In the genomic region with DNA sequence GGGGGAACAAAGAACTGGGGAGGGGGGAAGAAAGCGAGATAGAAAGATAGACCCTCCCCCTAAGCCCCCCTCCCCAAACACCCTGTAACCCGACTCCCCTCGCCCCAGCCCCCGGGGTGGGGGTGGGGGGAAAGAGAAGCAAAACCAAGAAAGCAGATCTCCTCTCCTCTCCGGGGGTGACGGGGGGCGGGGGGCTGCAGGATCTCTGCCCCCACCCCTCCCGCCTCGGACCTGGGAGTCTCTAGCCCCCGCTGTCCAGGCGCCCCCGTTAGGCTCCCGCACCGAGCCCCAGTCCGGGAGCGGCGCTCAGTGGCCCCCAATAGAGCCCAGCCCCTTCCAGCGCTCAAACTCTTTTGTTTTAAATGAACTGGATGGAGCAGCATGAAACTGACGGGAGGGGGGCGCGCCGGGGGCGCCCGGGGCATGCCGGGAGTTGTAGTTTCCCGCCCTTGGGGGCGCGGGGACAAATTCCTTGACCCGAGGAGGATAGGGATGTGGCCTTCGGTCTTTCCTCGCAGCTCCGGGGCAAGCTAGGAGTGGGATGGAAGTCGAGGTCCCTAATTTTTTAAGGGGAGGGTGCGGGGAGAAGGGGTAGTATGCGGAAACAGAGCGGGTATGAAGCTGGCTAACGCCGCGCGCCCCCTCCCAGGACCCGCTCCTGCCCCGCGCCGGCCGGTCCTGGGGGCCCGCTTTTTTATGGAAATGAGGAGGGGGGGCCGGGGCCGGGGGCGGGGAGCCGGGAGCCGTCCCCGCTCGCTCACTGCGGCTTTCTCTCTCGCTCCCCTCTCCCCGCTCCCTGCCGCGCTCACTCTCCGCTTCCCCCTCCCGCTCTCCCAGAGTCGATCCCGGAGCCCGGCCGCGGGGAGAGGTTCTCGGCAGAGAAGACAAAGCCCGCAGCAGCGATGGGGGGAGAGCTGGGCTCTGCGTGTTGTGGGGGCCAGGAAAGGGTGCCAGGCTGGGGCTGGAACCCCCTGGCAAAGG, we compare ENCODE assay signal across 8 cellular contexts. TPM values are rescaled to one million over a fixed set of nuclear protein-coding genes. Genes with fewer than 3 reads are reported as not detected.
DNase-seq lines count a peak whose midpoint lies in the region; ATAC-seq and TF ChIP-seq lines count a peak whose summit lies in the region.

A gene with protein sequence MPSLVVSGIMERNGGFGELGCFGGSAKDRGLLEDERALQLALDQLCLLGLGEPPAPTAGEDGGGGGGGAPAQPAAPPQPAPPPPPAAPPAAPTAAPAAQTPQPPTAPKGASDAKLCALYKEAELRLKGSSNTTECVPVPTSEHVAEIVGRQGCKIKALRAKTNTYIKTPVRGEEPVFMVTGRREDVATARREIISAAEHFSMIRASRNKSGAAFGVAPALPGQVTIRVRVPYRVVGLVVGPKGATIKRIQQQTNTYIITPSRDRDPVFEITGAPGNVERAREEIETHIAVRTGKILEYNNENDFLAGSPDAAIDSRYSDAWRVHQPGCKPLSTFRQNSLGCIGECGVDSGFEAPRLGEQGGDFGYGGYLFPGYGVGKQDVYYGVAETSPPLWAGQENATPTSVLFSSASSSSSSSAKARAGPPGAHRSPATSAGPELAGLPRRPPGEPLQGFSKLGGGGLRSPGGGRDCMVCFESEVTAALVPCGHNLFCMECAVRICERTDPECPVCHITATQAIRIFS (minus strand): TSS at position 355 of the 981 bp plus-strand sequence. CDS start 467 bp downstream, outside the sequence.

- H2AFZ ChIP-seq in Karpas-422 (ENCODE audit: low read length): peak within 1 kb of the TSS; percentile 99

- H3K4me3 ChIP-seq in Karpas-422 (ENCODE audit: low read length): peak within 1 kb of the TSS; percentile 84
- H3K4me3 ChIP-seq in thoracic aorta: peak within 1 kb of the TSS; percentile 89

- no peaks in the 10 kb centered on the region for H4K20me1 ChIP-seq in Karpas-422 (ENCODE audit: insufficient read depth, low read depth, low read length)

- peak within 1 kb of the TSS in 4 of 10 donors; percentile 53 to 86 (median 78) for H3K27ac Mint-ChIP-seq in naive thymus-derived CD8-positive, alpha-beta T cell

- H3K9ac ChIP-seq in Karpas-422 (ENCODE audit: low read length): peak within 1 kb of the TSS; percentile 75

- TF ChIP-seq CTCF in thoracic aorta (IDR thresholded peaks at IDR 0.05): no peak

- peak within 1 kb of the TSS; percentile 80 to 93 (median 86) for H3K4me3 Mint-ChIP-seq in naive thymus-derived CD8-positive, alpha-beta T cell

- H3K27me3 Mint-ChIP-seq in naive thymus-derived CD8-positive, alpha-beta T cell: peaks cover 15 to 36% (median 28%) of the 10 kb centered on the region in 5 donors

- H3K27me3 ChIP-seq in Karpas-422 (ENCODE audit: low read length) (no peaks in the 10 kb centered on the region), thoracic aorta (replicated peaks; ENCODE audit: insufficient read depth) (no peaks in the 10 kb centered on the region)

- peak; percentile 89 to 91 for ATAC-seq in naive thymus-derived CD8-positive, alpha-beta T cell
- ATAC-seq in thoracic aorta (ENCODE audit: insufficient number of reproducible peaks, low FRiP score, low read depth) (no peak), HG03565 (IDR thresholded peaks at IDR 0.05; ENCODE audit: unreplicated experiment) (no peak)

- no peaks in the 10 kb centered on the region for H3K9me2 ChIP-seq in Karpas-422 (replicated peaks; ENCODE audit: insufficient read depth, low read length)

- no peaks in the 10 kb centered on the region for H3K9me3 Mint-ChIP-seq in naive thymus-derived CD8-positive, alpha-beta T cell

- H3K4me1 Mint-ChIP-seq in naive thymus-derived CD8-positive, alpha-beta T cell: peaks cover 0 to 15% (median 6%) of the 10 kb centered on the region in 4 donors

- no peak within 1 kb of the TSS for H3K27ac ChIP-seq in Karpas-422 (ENCODE audit: low read length)
- H3K27ac ChIP-seq in thoracic aorta: no peak within 1 kb of the TSS

- no peaks in the 10 kb centered on the region for H3K9me3 ChIP-seq in Karpas-422 (ENCODE audit: low read length)
- no peaks in the 10 kb centered on the region for H3K9me3 ChIP-seq in thoracic aorta

- DNase-seq in ELR (ENCODE audit: low read depth) (peak; percentile 82), Karpas-422 (peak; percentile 85), RKO (ENCODE audit: low spot score) (peak; percentile 86), fibroblast of the conjunctiva (ENCODE audit: low read depth) (peak; percentile 33), thoracic aorta (ENCODE audit: low spot score) (no peak)
- peak; percentile 47 for DNase-seq in activated T-helper 9 cell treated with anti-CD3 and anti-CD28 coated beads, Interleukin-2, amount 50 U/mL, for 16 hours (ENCODE audit: low read depth)
- DNase-seq in naive thymus-derived CD8-positive, alpha-beta T cell: peak; percentile 42 to 71 (median 61)

- no peaks in the 10 kb centered on the region for H3K79me2 ChIP-seq in Karpas-422 (ENCODE audit: low read length)

- no peaks in the 10 kb centered on the region for H3K36me3 Mint-ChIP-seq in naive thymus-derived CD8-positive, alpha-beta T cell

- POLR2A ChIA-PET in naive thymus-derived CD8-positive, alpha-beta T cell (lab: Charles Lee): interaction anchor here (0.5 to 1.2 kb wide), 4 partner anchors 16 to 200 kb away, joined by 3 to 5 read pairs (median 4); partner anchors contain the start of gene SMG5

- peaks cover 34% of the 10 kb centered on the region for H3K4me1 ChIP-seq in Karpas-422 (ENCODE audit: low read length)
- peaks cover 4 to 22% of the 10 kb centered on the region in 2 donors for H3K4me1 ChIP-seq in thoracic aorta (ENCODE audit: control insufficient read depth in 1 of 2, low read depth in 2 of 2)

- H3K36me3 ChIP-seq in Karpas-422 (ENCODE audit: insufficient read depth, low read length) (no peaks in the 10 kb centered on the region), thoracic aorta (no peaks in the 10 kb centered on the region)

- H3K4me2 ChIP-seq in Karpas-422 (ENCODE audit: low read depth, low read length, poor library complexity, severe bottlenecking): peak within 1 kb of the TSS; percentile 83

RNA-seq across cellular contexts. Expression of the gene that starts here (rescaled TPM):
- total RNA-seq in Karpas-422 (2014; rRNA removed; shearing (Covaris generic); ENCODE audit: low replicate concordance): 2.3 and 2.5 TPM in 2 replicates
- total RNA-seq in naive thymus-derived CD8-positive, alpha-beta T cell: under 1 TPM in 1 of 2 experiments, not detected in 1; 0.38 TPM
- not detected for polyA plus RNA-seq in naive thymus-derived CD8-positive, alpha-beta T cell
- total RNA-seq in thoracic aorta: under 1 TPM in 1 of 2 donors, not detected in 1; 0.42 TPM

Comparison
In these comparisons a context has a peak if more than half of its experiments do, and no peak if none do; other contexts are left out.
1. Peak in DNase-seq and ATAC-seq in naive thymus-derived CD8-positive, alpha-beta T cell; RNA of the gene not detected or under 1 TPM.